22 cellular contexts compared by ENCODE assay signal in the genomic region with DNA sequence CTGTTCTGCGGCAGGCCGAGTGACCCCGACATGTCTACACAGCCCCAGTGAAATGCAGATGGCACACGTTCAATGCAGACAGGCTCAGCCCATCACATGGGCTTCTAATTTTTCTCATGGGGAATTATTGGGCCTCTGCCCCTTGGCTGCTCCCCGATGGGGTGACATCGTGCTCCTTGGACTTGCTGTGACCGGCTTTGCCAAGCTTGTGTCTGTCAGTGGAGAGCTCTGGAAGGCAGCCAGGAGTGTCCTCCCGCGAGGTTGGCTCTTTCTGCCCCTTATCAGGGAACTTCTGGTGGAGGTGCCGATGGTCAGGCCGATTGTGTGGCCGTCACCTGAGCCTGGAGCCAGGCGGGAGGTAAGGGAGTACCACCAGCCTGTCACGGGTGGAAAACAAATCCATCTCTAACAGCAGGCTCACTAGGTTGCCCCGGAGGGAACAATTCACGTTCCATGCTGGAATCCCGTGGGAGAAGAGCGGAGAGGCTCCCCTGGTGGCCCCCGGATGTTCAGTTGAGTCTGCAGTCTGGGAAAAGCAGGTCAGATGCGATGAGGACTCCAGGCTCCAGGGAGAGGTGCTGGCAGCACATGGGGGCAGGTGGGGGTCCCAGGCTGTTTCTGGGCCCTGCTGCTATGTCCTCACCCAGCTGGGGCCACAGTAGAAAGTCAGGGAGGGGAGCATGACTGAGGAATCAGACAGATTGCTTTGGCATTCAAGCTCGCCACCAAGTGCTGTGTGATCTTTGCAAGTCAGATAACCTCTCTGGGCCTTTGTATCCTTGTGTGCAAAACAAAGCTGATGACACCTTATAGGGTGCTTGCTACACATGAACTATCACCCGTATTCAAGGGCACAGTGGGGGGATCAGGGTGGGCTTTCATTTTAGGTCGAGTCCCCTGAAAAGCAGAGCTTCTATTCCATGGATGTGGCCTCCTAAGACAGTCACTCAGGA. TPM values are rescaled to one million over a fixed set of nuclear protein-coding genes. Genes with fewer than 3 reads are reported as not detected.
DNase-seq lines count a peak whose midpoint lies in the region; ATAC-seq and TF ChIP-seq lines count a peak whose summit lies in the region.
"Had no signal": no experiment of that assay in that cellular context is flagged by ENCODE, and none has a peak within 500 bp of the region (broad histone marks: within the 10 kb centered on the region; RNA-seq: fewer than 3 reads in every experiment).

No MANE protein-coding gene starts in this region.

- no peak for TF ChIP-seq EP300 in gastroesophageal sphincter (IDR thresholded peaks at IDR 0.05)

- peak overlapping the region; percentile 23 for H3K27ac Mint-ChIP-seq in osteocyte (ENCODE audit: unreplicated experiment)
- no peak overlapping the region for H3K27ac Mint-ChIP-seq in activated CD4-positive, alpha-beta T cell treated with anti-CD3 and anti-CD28 coated beads for 36 hours
- H3K27ac Mint-ChIP-seq: activated naive CD8-positive, alpha-beta T cell treated with anti-CD3 and anti-CD28 coated beads, Interleukin-2, amount 10 ng/mL, durations not matched to agents 7 days and 5 days; CD4-positive, alpha-beta T cell; T-cell had no signal

- intact Hi-C loops in Right ventricle myocardium inferior (cut with DNase I), result loop anchor here (5.0 kb wide), 1 partner anchor 42 kb away; the partner anchor contains the start of gene EML1
- intact Hi-C loops in aorta (cut with DNase I), result no loop called here
- intact Hi-C loops in activated CD4-positive, alpha-beta T cell treated with anti-CD3 and anti-CD28 coated beads for 36 hours (cut with DNase I, micrococcal nuclease), result no loop called here
- intact Hi-C loops in lower leg skin (cut with DNase I; ENCODE audit: low total_unique reads), result no loop called here

- H3K4me1 ChIP-seq in right atrium auricular region, result peaks cover 0 to 94% of the 10 kb centered on the region in 2 donors
- H3K4me1 ChIP-seq in gastroesophageal sphincter, result peaks cover 10 to 99% (median 75%) of the 10 kb centered on the region in 3 donors
- peaks cover 0 to 3% of the 10 kb centered on the region in 2 donors for H3K4me1 ChIP-seq in aorta (ENCODE audit: control insufficient read depth in 1 of 2, insufficient read depth in 2 of 2, low read length in 2 of 2)

- CTCF ChIA-PET in activated CD4-positive, alpha-beta T cell treated with anti-CD3 and anti-CD28 coated beads for 36 hours (lab: Charles Lee), result interaction anchor here (2.4 kb wide), 1 partner anchor 20 kb away, joined by 10 read pairs; no protein-coding TSS in a partner anchor

- H3K36me3 Mint-ChIP-seq in osteocyte (ENCODE audit: unreplicated experiment), result no peaks in the 10 kb centered on the region
- no peaks in the 10 kb centered on the region for H3K36me3 Mint-ChIP-seq in activated CD4-positive, alpha-beta T cell treated with anti-CD3 and anti-CD28 coated beads for 36 hours (ENCODE audit: low read depth)
- H3K36me3 Mint-ChIP-seq: activated naive CD8-positive, alpha-beta T cell treated with anti-CD3 and anti-CD28 coated beads, Interleukin-2, amount 10 ng/mL, durations not matched to agents 7 days and 5 days; T-cell had no signal

- POLR2A ChIA-PET in activated CD4-positive, alpha-beta T cell treated with anti-CD3 and anti-CD28 coated beads for 36 hours (lab: Charles Lee), result no interaction called here

- H3K4me3 Mint-ChIP-seq in osteocyte (ENCODE audit: unreplicated experiment), result no peak overlapping the region
- no peak overlapping the region for H3K4me3 Mint-ChIP-seq in activated CD4-positive, alpha-beta T cell treated with anti-CD3 and anti-CD28 coated beads for 36 hours
- H3K4me3 Mint-ChIP-seq: activated naive CD8-positive, alpha-beta T cell treated with anti-CD3 and anti-CD28 coated beads, Interleukin-2, amount 10 ng/mL, durations not matched to agents 7 days and 5 days; CD4-positive, alpha-beta T cell; central memory CD8-positive, alpha-beta T cell; T-cell had no signal

- TF ChIP-seq CTCF in right atrium auricular region (IDR thresholded peaks at IDR 0.05) (no peak), gastroesophageal sphincter (IDR thresholded peaks at IDR 0.05) (no peak), osteocyte (IDR thresholded peaks at IDR 0.05) (no peak), lower leg skin (IDR thresholded peaks at IDR 0.05) (no peak)

- no peaks in the 10 kb centered on the region for H3K27me3 ChIP-seq in right atrium auricular region
- no peaks in the 10 kb centered on the region for H3K27me3 ChIP-seq in gastroesophageal sphincter
- H3K27me3 ChIP-seq in aorta (ENCODE audit: control insufficient read depth in 1 of 2, insufficient read depth in 2 of 2, low read length in 1 of 2), result no peaks in the 10 kb centered on the region
- H3K27me3 ChIP-seq: pancreas, tibial nerve had no signal

- H3K4me1 Mint-ChIP-seq in osteocyte (ENCODE audit: unreplicated experiment), result peaks cover 74% of the 10 kb centered on the region
- H3K4me1 Mint-ChIP-seq in activated CD4-positive, alpha-beta T cell treated with anti-CD3 and anti-CD28 coated beads for 36 hours, result peaks cover 19% of the 10 kb centered on the region

- TF ChIP-seq POLR2A in gastroesophageal sphincter (IDR thresholded peaks at IDR 0.05), result no peak
- no peak for TF ChIP-seq POLR2A in lower leg skin (IDR thresholded peaks at IDR 0.05)

- WGBS in gastroesophageal sphincter (ENCODE audit: low coverage in 1 of 2), 2 donors, result 0 to 80% methylated on average over 1 of the region's 23 CpGs
- WGBS in aorta, 2 donors, result 29 to 34% methylated on average over 23 of the region's 23 CpGs
- 62 to 66% methylated on average over 23 of the region's 23 CpGs for WGBS in lower leg skin, 2 donors

- H3K27ac ChIP-seq in right atrium auricular region (peak overlapping the region in 1 of 2 donors; percentile 15), gastroesophageal sphincter (peak overlapping the region in 3 of 4 donors; percentile 86 to 93 (median 90)), aorta (ENCODE audit: low read depth in 1 of 2, low read length in 2 of 2) (no peak overlapping the region)
- H3K27ac ChIP-seq: pancreas, WERI-Rb-1 had no signal

- ATAC-seq in Right ventricle myocardium inferior (peak; percentile 45), gastroesophageal sphincter (no peak), aorta (ENCODE audit: low FRiP score) (peak; percentile 13)
- no peak for ATAC-seq in activated CD4-positive, alpha-beta T cell treated with anti-CD3 and anti-CD28 coated beads for 36 hours
- ATAC-seq: T-cell had no signal

- H3K4me3 ChIP-seq in right atrium auricular region (no peak overlapping the region), gastroesophageal sphincter (peak overlapping the region in 1 of 2 donors; percentile 6), aorta (ENCODE audit: low read length in 2 of 2) (no peak overlapping the region), lower leg skin (ENCODE audit: low read depth, poor library complexity, severe bottlenecking) (no peak overlapping the region)
- H3K4me3 ChIP-seq: pancreas, tibial nerve had no signal

- no peaks in the 10 kb centered on the region for H3K27me3 Mint-ChIP-seq in osteocyte (ENCODE audit: unreplicated experiment)
- H3K27me3 Mint-ChIP-seq in activated CD4-positive, alpha-beta T cell treated with anti-CD3 and anti-CD28 coated beads for 36 hours, result peaks cover 24% of the 10 kb centered on the region

- no peaks in the 10 kb centered on the region for H3K9me3 Mint-ChIP-seq in osteocyte (ENCODE audit: unreplicated experiment)
- no peaks in the 10 kb centered on the region for H3K9me3 Mint-ChIP-seq in activated CD4-positive, alpha-beta T cell treated with anti-CD3 and anti-CD28 coated beads for 36 hours (ENCODE audit: low read depth)
- H3K9me3 Mint-ChIP-seq: activated naive CD8-positive, alpha-beta T cell treated with anti-CD3 and anti-CD28 coated beads, Interleukin-2, amount 10 ng/mL, durations not matched to agents 7 days and 5 days; CD4-positive, alpha-beta T cell; central memory CD8-positive, alpha-beta T cell; T-cell had no signal

- H3K36me3 ChIP-seq in right atrium auricular region (no peaks in the 10 kb centered on the region), gastroesophageal sphincter (no peaks in the 10 kb centered on the region), aorta (ENCODE audit: control insufficient read depth in 1 of 2, insufficient read depth in 2 of 2, low read length in 1 of 2) (no peaks in the 10 kb centered on the region)
- H3K36me3 ChIP-seq: pancreas, tibial nerve, WERI-Rb-1 had no signal

- peak; percentile 65 for DNase-seq in Right ventricle myocardium inferior (ENCODE audit: missing footprints)
- no peak for DNase-seq in right atrium auricular region (ENCODE audit: low spot score)
- no peak for DNase-seq in osteocyte (ENCODE audit: extremely low spot score, unreplicated experiment)
- peak in 1 of 2 donors; percentile 78 for DNase-seq in aorta
- no peak for DNase-seq in HCEC 1CT
- DNase-seq in activated CD4-positive, alpha-beta T cell treated with anti-CD3 and anti-CD28 coated beads for 36 hours, result no peak
- no peak for DNase-seq in lower leg skin (ENCODE audit: low spot score in 2 of 2)
- DNase-seq: activated naive CD8-positive, alpha-beta T cell treated with anti-CD3 and anti-CD28 coated beads, Interleukin-2, amount 10 ng/mL, durations not matched to agents 7 days and 5 days; CD4-positive, alpha-beta T cell; effector CD4-positive, alpha-beta T cell; kidney glomerular epithelial cell; NCI-H1105 treated with DMSO at 0.1 percent for 48 hours; NK-92 treated with Interleukin-12 subunit alpha and Interleukin-12 subunit beta, amount 100 ng/mL, for 24 hours; small intestine; stimulated activated CD4-positive, alpha-beta T cell treated with anti-CD3 and anti-CD28 coated beads, Interleukin-4, amount 100 ng/mL, for 4 hours; stimulated activated CD8-positive, alpha-beta memory T cell treated with anti-CD3 and anti-CD28 coated beads, Interleukin-4, amount 100 ng/mL, for 48 hours; T-cell had no signal

- H3K9me3 ChIP-seq in right atrium auricular region (no peaks in the 10 kb centered on the region), gastroesophageal sphincter (no peaks in the 10 kb centered on the region), aorta (ENCODE audit: control insufficient read depth, low read length) (no peaks in the 10 kb centered on the region)
- H3K9me3 ChIP-seq: pancreas, tibial nerve had no signal

RNA-seq across cellular contexts. Expression of gene EML1, which starts 43.2 kb away (rescaled TPM):
- total RNA-seq in Right ventricle myocardium inferior (49.6 TPM), right atrium auricular region (10 to 100 TPM; 28.3 to 30.2 TPM), gastroesophageal sphincter (100 to 1,000 TPM; 121 to 206 (median 136) TPM), osteocyte (34.8 and 38.1 TPM in 2 replicates), aorta (10 to 100 TPM; 45.9 to 62.0 TPM), lower leg skin (10 to 100 TPM; 10.7 to 24.7 (median 21.3) TPM)
- polyA plus RNA-seq in aorta, result 10 to 100 TPM in 1 of 2 donors, 1 to 10 TPM in 1; 4.8 to 27.4 TPM
- 1 to 10 TPM; 1.7 TPM for total RNA-seq in activated CD4-positive, alpha-beta T cell treated with anti-CD3 and anti-CD28 coated beads for 36 hours

Comparison
In these comparisons a context has a peak if more than half of its experiments do, and no peak if none do; other contexts are left out.
1. ATAC-seq: peak in Right ventricle myocardium inferior (single experiment) and aorta (single experiment); none in gastroesophageal sphincter (single experiment) and activated CD4-positive, alpha-beta T cell treated with anti-CD3 and anti-CD28 coated beads for 36 hours (single experiment).
2. H3K27ac ChIP-seq: peak in gastroesophageal sphincter (3 of 4); none in aorta (0 of 2).
3. RNA of gene EML1, which starts 43.2 kb away (total RNA-seq): 121 to 206 TPM in gastroesophageal sphincter, 45.9 to 62.0 TPM in aorta, 49.6 TPM in Right ventricle myocardium inferior (single experiment), 34.8 to 38.1 TPM in osteocyte, 28.3 to 30.2 TPM in right atrium auricular region and 10.7 to 24.7 TPM in lower leg skin; 1.7 TPM in activated CD4-positive, alpha-beta T cell treated with anti-CD3 and anti-CD28 coated beads for 36 hours; every median in the first group is over 4 times any median in the second.